Comparison of ENCODE assay signal across 8 cellular contexts in genomic region chr19:10251792-10252694, GRCh38. TPM values are rescaled to one million over a fixed set of nuclear protein-coding genes. Genes with fewer than 3 reads are reported as not detected.
DNase-seq lines count a peak whose midpoint lies in the region; ATAC-seq and TF ChIP-seq lines count a peak whose summit lies in the region.

Gene MRPL4, plus strand, starts transcription at chr19:10252214. Its CDS starts 40 bp downstream, at chr19:10252254.

- H3K4me1 ChIP-seq in RWPE2 (ENCODE audit: insufficient read depth, poor library complexity, severe bottlenecking), result no peaks in the 10 kb centered on the region

- no peaks in the 10 kb centered on the region for H3K9me3 ChIP-seq in RWPE2 (ENCODE audit: severe bottlenecking)

- peaks cover 34% of the 10 kb centered on the region for H3K36me3 Mint-ChIP-seq in activated T-helper 2 cell treated with anti-CD3 and anti-CD28 coated beads, Interferon-gamma antibody, Interleukin-2, Interleukin-4, amounts not matched to agents 10 μg/mL and 5 μg/mL and 100 μg/mL, durations not matched to agents 14 hours and 24 hours and 36 hours (ENCODE audit: low read depth)
- H3K36me3 Mint-ChIP-seq in natural killer cell, result peaks cover under 1% of the 10 kb centered on the region

- H3K36me3 ChIP-seq in RWPE2 (ENCODE audit: low read depth), result peaks cover 21% of the 10 kb centered on the region

- H3K27me3 ChIP-seq in RWPE2 (ENCODE audit: insufficient read depth, poor library complexity, severe bottlenecking), result no peaks in the 10 kb centered on the region

- TF ChIP-seq CTCF in RWPE2 (IDR thresholded peaks at IDR 0.05; ENCODE audit: poor library complexity, severe bottlenecking), result no peak
- no peak for TF ChIP-seq CTCF in fibroblast of mammary gland (conservative IDR thresholded peaks at IDR 0.05; ENCODE audit: control insufficient read depth, insufficient read depth, low read depth, low read length)
- TF ChIP-seq CTCF in natural killer cell (IDR thresholded peaks at IDR 0.05), result no peak

- peak; percentile 98 for ATAC-seq in RWPE2 (ENCODE audit: low read depth)
- peak; percentile 95 to 99 (median 95) for ATAC-seq in natural killer cell

- no peaks in the 10 kb centered on the region for H3K9me3 Mint-ChIP-seq in activated T-helper 2 cell treated with anti-CD3 and anti-CD28 coated beads, Interferon-gamma antibody, Interleukin-2, Interleukin-4, amounts not matched to agents 10 μg/mL and 5 μg/mL and 100 μg/mL, durations not matched to agents 14 hours and 24 hours and 36 hours
- H3K9me3 Mint-ChIP-seq in natural killer cell, result no peaks in the 10 kb centered on the region

- H3K4me3 Mint-ChIP-seq in activated T-helper 2 cell treated with anti-CD3 and anti-CD28 coated beads, Interferon-gamma antibody, Interleukin-2, Interleukin-4, amounts not matched to agents 10 μg/mL and 5 μg/mL and 100 μg/mL, durations not matched to agents 14 hours and 24 hours and 36 hours (ENCODE audit: low read depth), result peak within 1 kb of the TSS; percentile 95
- peak within 1 kb of the TSS; percentile 95 for H3K4me3 Mint-ChIP-seq in natural killer cell

- intact Hi-C loops in activated T-helper 2 cell treated with anti-CD3 and anti-CD28 coated beads, Interferon-gamma antibody, Interleukin-2, Interleukin-4, amounts not matched to agents 10 μg/mL and 5 μg/mL and 100 μg/mL, durations not matched to agents 14 hours and 24 hours and 36 hours (cut with micrococcal nuclease), result loop anchor here (1.0 to 5.0 kb wide), 2 partner anchors 145 to 321 kb away; partner anchors contain the start of gene PPAN
- intact Hi-C loops in natural killer cell (cut with micrococcal nuclease), result loop anchor here (5.0 kb wide), 1 partner anchor 135 kb away; the partner anchor contains the start of gene EIF3G

- peak within 1 kb of the TSS; percentile 94 for H3K27ac Mint-ChIP-seq in activated T-helper 2 cell treated with anti-CD3 and anti-CD28 coated beads, Interferon-gamma antibody, Interleukin-2, Interleukin-4, amounts not matched to agents 10 μg/mL and 5 μg/mL and 100 μg/mL, durations not matched to agents 14 hours and 24 hours and 36 hours
- H3K27ac Mint-ChIP-seq in natural killer cell, result peak within 1 kb of the TSS; percentile 90 to 93

- peak within 1 kb of the TSS; percentile 33 for H3K27ac ChIP-seq in RWPE2 (ENCODE audit: poor library complexity, severe bottlenecking)

- H3K27me3 Mint-ChIP-seq in activated T-helper 2 cell treated with anti-CD3 and anti-CD28 coated beads, Interferon-gamma antibody, Interleukin-2, Interleukin-4, amounts not matched to agents 10 μg/mL and 5 μg/mL and 100 μg/mL, durations not matched to agents 14 hours and 24 hours and 36 hours (ENCODE audit: low read depth), result no peaks in the 10 kb centered on the region
- no peaks in the 10 kb centered on the region for H3K27me3 Mint-ChIP-seq in natural killer cell (ENCODE audit: low read depth in 2 of 2)

- peaks cover 2% of the 10 kb centered on the region for H3K4me1 Mint-ChIP-seq in activated T-helper 2 cell treated with anti-CD3 and anti-CD28 coated beads, Interferon-gamma antibody, Interleukin-2, Interleukin-4, amounts not matched to agents 10 μg/mL and 5 μg/mL and 100 μg/mL, durations not matched to agents 14 hours and 24 hours and 36 hours (ENCODE audit: low read depth)
- H3K4me1 Mint-ChIP-seq in natural killer cell, result peaks cover 0 to 33% of the 10 kb centered on the region in 2 donors

- DNase-seq in EH (ENCODE audit: low read depth) (peak; percentile 99), H4 (ENCODE audit: low spot score) (peak; percentile 99), LoVo (ENCODE audit: low spot score) (peak; percentile 99), RWPE2 (ENCODE audit: low spot score) (peak; percentile 97), fibroblast of mammary gland (ENCODE audit: low read depth) (peak; percentile 99), natural killer cell (peak; percentile 93)
- DNase-seq in activated T-helper 2 cell treated with anti-CD3 and anti-CD28 coated beads, Interferon-gamma antibody, Interleukin-2, Interleukin-4, amounts not matched to agents 10 μg/mL and 5 μg/mL and 100 μg/mL, durations not matched to agents 14 hours and 24 hours and 36 hours (ENCODE audit: low spot score), result peak; percentile 97
- peak; percentile 97 for DNase-seq in stimulated activated naive CD4-positive, alpha-beta T cell treated with Interleukin-2 at 50 U/mL for 16 hours (lab: John Stamatoyannopoulos, UW)

- H3K4me3 ChIP-seq in RWPE2 (ENCODE audit: severe bottlenecking) (peak within 1 kb of the TSS; percentile 89), fibroblast of mammary gland (ENCODE audit: control insufficient read depth, low read depth, low read length) (peak within 1 kb of the TSS; percentile 98)

RNA-seq across cellular contexts. Expression of gene MRPL4, which starts in this region (rescaled TPM):
- total RNA-seq in H4 (2014; rRNA removed; shearing (Covaris generic)), result 54.6 and 59.5 TPM in 2 replicates
- total RNA-seq in activated T-helper 2 cell treated with anti-CD3 and anti-CD28 coated beads, Interferon-gamma antibody, Interleukin-2, Interleukin-4, amounts not matched to agents 10 μg/mL and 5 μg/mL and 100 μg/mL, durations not matched to agents 14 hours and 24 hours and 36 hours, result 133 and 135 TPM in 2 replicates
- total RNA-seq in natural killer cell, result 10 to 100 TPM; 34.5 to 41.6 (median 40.2) TPM

Comparison
In these comparisons a context has a peak if more than half of its experiments do, and no peak if none do; other contexts are left out.
1. Peak in every context shown above with its lines: DNase-seq, ATAC-seq, H3K4me3 ChIP-seq and H3K27ac ChIP-seq.